Comparison of ENCODE assay signal across 1 cellular context in the genomic region with DNA sequence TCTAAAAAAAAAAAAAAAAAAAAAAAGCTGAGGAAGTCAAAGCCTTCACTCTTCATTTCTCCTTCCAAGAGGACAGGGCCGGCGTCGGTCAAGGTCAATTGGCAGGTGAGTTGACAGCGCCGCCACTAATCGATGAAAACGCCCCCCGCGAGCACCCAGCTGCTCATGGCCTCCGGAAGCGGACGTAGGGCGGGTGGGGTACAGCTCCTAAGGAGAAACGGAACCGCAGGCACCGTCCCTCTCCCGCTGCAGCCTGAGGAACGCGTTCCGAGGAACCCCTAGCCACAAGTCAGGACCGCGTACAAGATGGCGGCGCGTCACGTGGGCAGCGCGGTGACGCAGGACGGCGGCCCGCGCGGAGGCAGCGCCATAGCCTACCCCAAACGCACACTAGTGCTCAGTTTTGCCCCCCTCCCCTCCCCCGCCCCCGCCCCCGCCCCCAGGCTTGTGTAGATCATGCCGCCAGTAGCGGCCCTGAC.
A peak's percentile ranks its signal among the peaks of the same experiment; 100 is the strongest.
TF ChIP-seq lines count a peak whose summit lies in the region.

A gene (plus strand): TSS at position 465 of the 479 bp plus-strand sequence. CDS start 16,045 bp downstream, outside the sequence.

TF ChIP-seq in HepG2, 621 proteins besides CTCF, POLR2A, EP300 and RAD21 (continued from another document and continues in another):
- TF ChIP-seq, protein P1, sequence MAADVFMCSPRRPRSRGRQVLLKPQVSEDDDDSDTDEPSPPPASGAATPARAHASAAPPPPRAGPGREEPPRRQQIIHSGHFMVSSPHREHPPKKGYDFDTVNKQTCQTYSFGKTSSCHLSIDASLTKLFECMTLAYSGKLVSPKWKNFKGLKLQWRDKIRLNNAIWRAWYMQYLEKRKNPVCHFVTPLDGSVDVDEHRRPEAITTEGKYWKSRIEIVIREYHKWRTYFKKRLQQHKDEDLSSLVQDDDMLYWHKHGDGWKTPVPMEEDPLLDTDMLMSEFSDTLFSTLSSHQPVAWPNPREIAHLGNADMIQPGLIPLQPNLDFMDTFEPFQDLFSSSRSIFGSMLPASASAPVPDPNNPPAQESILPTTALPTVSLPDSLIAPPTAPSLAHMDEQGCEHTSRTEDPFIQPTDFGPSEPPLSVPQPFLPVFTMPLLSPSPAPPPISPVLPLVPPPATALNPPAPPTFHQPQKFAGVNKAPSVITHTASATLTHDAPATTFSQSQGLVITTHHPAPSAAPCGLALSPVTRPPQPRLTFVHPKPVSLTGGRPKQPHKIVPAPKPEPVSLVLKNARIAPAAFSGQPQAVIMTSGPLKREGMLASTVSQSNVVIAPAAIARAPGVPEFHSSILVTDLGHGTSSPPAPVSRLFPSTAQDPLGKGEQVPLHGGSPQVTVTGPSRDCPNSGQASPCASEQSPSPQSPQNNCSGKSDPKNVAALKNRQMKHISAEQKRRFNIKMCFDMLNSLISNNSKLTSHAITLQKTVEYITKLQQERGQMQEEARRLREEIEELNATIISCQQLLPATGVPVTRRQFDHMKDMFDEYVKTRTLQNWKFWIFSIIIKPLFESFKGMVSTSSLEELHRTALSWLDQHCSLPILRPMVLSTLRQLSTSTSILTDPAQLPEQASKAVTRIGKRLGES (CRISPR knock-in tag; IDR thresholded peaks at IDR 0.05; ENCODE audit: borderline replicate concordance), result no peak
- TF ChIP-seq ZZZ3 (CRISPR knock-in tag; IDR thresholded peaks at IDR 0.05; ENCODE audit: borderline replicate concordance) (0 out of 2 replicates have a peak, but pooled peaks have one; percentile 67), ZNF724P (CRISPR knock-in tag; IDR thresholded peaks at IDR 0.05; ENCODE audit: borderline replicate concordance) (peak; percentile 53; the same call in 1 of the 2 replicates), NR2F2 (IDR thresholded peaks at IDR 0.05; ENCODE audit: borderline replicate concordance, low read depth) (no peak; the same call in 1 of the 2 replicates), JUNB (CRISPR knock-in tag; IDR thresholded peaks at IDR 0.05; ENCODE audit: borderline replicate concordance) (no peak), ZNF468 (CRISPR knock-in tag; IDR thresholded peaks at IDR 0.05) (no peak), POLR2AphosphoS5 (IDR thresholded peaks at IDR 0.05; ENCODE audit: low read depth, low read length) (peak; percentile 95), ZBTB1 (CRISPR knock-in tag; IDR thresholded peaks at IDR 0.05; ENCODE audit: borderline replicate concordance) (no peak), ZFP36L1 (CRISPR knock-in tag; IDR thresholded peaks at IDR 0.05) (peak; percentile 70; the same call in 1 of the 2 replicates), ZNF678 (CRISPR knock-in tag; IDR thresholded peaks at IDR 0.05) (0 out of 2 replicates have a peak, but pooled peaks have one; percentile 36), ZSCAN22 (CRISPR knock-in tag; IDR thresholded peaks at IDR 0.05) (no peak), ZNF709 (CRISPR knock-in tag; IDR thresholded peaks at IDR 0.05) (no peak), SMARCE1 (IDR thresholded peaks at IDR 0.05; ENCODE audit: borderline replicate concordance) (no peak), EED (CRISPR knock-in tag; IDR thresholded peaks at IDR 0.05) (0 out of 2 replicates have a peak, but pooled peaks have one; percentile 34), ZNF317 (CRISPR knock-in tag; IDR thresholded peaks at IDR 0.05) (no peak), CEBPB (IDR thresholded peaks at IDR 0.05; ENCODE audit: borderline replicate concordance, low read depth, low read length) (no peak), ZSCAN29 (CRISPR knock-in tag; conservative IDR thresholded peaks at IDR 0.05) (0 out of 2 replicates have a peak, but pooled peaks have one; percentile 25), ZNF552 (CRISPR knock-in tag; IDR thresholded peaks at IDR 0.05; ENCODE audit: borderline replicate concordance) (0 out of 2 replicates have a peak, but pooled peaks have one; percentile 70), ZNF432 (CRISPR knock-in tag; IDR thresholded peaks at IDR 0.05; ENCODE audit: borderline replicate concordance) (no peak), ZFP41 (CRISPR knock-in tag; IDR thresholded peaks at IDR 0.05; ENCODE audit: borderline replicate concordance) (no peak), PTBP1 (IDR thresholded peaks at IDR 0.05; ENCODE audit: low read depth, low read length, poor library complexity, severe bottlenecking) (no peak), MED1 (CRISPR knock-in tag; IDR thresholded peaks at IDR 0.05) (peak; percentile 35), ZNF781 (CRISPR knock-in tag; IDR thresholded peaks at IDR 0.05; ENCODE audit: borderline replicate concordance, not compliant biosample characterization) (no peak), ZNF33A (CRISPR knock-in tag; IDR thresholded peaks at IDR 0.05; ENCODE audit: borderline replicate concordance) (no peak), ZMYM3 (CRISPR knock-in tag; IDR thresholded peaks at IDR 0.05) (no peak; the same call in 1 of the 2 replicates), ZNF605 (CRISPR knock-in tag; IDR thresholded peaks at IDR 0.05) (0 out of 2 replicates have a peak, but pooled peaks have one; percentile 52)
- TF ChIP-seq, protein P2, sequence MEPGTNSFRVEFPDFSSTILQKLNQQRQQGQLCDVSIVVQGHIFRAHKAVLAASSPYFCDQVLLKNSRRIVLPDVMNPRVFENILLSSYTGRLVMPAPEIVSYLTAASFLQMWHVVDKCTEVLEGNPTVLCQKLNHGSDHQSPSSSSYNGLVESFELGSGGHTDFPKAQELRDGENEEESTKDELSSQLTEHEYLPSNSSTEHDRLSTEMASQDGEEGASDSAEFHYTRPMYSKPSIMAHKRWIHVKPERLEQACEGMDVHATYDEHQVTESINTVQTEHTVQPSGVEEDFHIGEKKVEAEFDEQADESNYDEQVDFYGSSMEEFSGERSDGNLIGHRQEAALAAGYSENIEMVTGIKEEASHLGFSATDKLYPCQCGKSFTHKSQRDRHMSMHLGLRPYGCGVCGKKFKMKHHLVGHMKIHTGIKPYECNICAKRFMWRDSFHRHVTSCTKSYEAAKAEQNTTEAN (CRISPR knock-in tag; conservative IDR thresholded peaks at IDR 0.05), result no peak
- TF ChIP-seq, protein P3, sequence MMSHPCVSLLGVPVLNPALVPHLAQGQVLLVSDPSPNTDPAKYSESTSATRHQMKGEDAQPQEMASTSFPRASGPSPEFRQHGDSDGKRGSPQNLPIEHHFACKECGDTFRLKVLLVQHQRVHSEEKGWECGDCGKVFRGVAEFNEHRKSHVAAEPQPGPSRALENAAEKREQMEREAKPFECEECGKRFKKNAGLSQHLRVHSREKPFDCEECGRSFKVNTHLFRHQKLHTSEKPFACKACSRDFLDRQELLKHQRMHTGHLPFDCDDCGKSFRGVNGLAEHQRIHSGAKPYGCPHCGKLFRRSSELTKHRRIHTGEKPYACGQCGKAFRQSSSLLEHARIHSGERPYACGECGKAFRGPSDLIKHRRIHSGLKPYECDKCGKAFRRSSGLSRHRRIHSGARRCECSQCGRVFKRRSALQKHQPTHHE (CRISPR knock-in tag; IDR thresholded peaks at IDR 0.05; ENCODE audit: borderline replicate concordance), result no peak
- TF ChIP-seq, protein P4, sequence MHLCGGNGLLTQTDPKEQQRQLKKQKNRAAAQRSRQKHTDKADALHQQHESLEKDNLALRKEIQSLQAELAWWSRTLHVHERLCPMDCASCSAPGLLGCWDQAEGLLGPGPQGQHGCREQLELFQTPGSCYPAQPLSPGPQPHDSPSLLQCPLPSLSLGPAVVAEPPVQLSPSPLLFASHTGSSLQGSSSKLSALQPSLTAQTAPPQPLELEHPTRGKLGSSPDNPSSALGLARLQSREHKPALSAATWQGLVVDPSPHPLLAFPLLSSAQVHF (CRISPR knock-in tag; IDR thresholded peaks at IDR 0.05), result no peak
- TF ChIP-seq, protein P5, sequence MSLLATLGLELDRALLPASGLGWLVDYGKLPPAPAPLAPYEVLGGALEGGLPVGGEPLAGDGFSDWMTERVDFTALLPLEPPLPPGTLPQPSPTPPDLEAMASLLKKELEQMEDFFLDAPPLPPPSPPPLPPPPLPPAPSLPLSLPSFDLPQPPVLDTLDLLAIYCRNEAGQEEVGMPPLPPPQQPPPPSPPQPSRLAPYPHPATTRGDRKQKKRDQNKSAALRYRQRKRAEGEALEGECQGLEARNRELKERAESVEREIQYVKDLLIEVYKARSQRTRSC (CRISPR knock-in tag; IDR thresholded peaks at IDR 0.05; ENCODE audit: low read depth), result no peak
- TF ChIP-seq, protein P6, sequence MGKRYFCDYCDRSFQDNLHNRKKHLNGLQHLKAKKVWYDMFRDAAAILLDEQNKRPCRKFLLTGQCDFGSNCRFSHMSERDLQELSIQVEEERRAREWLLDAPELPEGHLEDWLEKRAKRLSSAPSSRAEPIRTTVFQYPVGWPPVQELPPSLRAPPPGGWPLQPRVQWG (CRISPR knock-in tag; IDR thresholded peaks at IDR 0.05; ENCODE audit: borderline replicate concordance, low read depth), result no peak
- TF ChIP-seq, protein P7, sequence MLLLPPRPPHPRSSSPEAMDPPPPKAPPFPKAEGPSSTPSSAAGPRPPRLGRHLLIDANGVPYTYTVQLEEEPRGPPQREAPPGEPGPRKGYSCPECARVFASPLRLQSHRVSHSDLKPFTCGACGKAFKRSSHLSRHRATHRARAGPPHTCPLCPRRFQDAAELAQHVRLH (CRISPR knock-in tag; IDR thresholded peaks at IDR 0.05; ENCODE audit: borderline replicate concordance, low read depth), result no peak; the same call in 1 of the 2 replicates
- TF ChIP-seq, protein P8, sequence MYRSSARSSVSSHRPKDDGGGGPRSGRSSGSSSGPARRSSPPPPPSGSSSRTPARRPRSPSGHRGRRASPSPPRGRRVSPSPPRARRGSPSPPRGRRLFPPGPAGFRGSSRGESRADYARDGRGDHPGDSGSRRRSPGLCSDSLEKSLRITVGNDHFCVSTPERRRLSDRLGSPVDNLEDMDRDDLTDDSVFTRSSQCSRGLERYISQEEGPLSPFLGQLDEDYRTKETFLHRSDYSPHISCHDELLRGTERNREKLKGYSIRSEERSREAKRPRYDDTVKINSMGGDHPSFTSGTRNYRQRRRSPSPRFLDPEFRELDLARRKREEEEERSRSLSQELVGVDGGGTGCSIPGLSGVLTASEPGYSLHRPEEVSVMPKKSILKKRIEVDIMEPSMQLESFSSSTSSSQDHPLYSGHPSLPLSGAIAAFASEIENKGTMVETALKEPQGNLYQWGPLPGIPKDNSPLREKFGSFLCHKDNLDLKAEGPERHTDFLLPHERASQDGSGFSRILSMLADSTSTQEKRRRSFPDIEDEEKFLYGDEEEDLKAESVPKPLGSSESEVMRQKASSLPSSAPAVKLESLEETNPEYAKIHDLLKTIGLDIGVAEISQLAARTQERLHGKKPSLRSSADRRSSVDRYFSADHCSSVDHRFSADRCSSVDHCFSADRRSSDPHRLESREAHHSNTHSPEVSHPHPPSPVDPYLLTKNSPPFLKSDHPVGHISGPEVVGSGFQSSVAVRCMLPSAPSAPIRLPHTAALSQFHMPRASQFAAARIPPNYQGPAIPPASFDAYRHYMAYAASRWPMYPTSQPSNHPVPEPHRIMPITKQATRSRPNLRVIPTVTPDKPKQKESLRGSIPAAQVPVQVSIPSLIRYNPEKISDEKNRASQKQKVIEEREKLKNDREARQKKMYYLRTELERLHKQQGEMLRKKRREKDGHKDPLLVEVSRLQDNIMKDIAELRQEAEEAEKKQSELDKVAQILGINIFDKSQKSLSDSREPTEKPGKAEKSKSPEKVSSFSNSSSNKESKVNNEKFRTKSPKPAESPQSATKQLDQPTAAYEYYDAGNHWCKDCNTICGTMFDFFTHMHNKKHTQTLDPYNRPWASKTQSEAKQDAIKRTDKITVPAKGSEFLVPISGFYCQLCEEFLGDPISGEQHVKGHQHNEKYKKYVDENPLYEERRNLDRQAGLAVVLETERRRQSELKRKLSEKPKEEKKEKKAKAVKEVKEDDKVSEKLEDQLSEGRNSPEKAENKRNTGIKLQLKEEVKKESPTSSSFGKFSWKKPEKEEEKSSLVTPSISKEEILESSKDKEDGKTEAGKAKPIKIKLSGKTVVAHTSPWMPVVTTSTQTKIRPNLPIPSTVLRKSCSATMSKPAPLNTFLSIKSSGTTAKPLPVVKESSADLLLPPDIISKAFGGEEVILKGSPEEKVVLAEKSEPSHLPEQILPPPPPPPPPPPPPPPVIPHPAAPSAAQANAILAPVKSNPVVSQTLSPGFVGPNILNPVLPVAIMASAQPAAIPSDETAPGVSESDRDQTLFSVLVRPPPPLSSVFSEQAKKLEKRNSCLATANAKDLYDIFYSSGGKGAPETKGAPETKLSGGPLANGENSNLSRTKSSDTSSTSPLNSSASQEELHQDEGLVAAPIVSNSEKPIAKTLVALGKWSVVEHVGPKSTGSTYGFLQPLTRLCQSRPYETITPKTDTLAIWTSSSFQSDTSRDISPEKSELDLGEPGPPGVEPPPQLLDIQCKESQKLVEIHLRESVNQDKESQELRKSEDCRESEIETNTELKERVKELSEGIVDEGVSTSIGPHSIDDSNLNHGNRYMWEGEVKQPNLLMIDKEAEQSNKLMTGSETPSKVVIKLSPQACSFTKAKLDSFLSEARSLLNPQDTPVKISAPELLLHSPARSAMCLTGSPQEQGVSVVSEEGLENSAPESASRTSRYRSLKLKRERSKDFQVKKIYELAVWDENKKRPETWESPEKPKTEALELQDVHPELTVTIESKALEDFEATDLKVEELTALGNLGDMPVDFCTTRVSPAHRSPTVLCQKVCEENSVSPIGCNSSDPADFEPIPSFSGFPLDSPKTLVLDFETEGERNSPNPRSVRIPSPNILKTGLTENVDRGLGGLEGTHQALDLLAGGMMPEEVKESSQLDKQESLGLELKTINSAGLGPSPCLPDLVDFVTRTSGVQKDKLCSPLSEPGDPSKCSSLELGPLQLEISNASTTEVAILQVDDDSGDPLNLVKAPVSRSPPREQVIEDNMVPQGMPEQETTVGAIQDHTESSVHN (CRISPR knock-in tag; IDR thresholded peaks at IDR 0.05), result no peak
- TF ChIP-seq, protein P9, sequence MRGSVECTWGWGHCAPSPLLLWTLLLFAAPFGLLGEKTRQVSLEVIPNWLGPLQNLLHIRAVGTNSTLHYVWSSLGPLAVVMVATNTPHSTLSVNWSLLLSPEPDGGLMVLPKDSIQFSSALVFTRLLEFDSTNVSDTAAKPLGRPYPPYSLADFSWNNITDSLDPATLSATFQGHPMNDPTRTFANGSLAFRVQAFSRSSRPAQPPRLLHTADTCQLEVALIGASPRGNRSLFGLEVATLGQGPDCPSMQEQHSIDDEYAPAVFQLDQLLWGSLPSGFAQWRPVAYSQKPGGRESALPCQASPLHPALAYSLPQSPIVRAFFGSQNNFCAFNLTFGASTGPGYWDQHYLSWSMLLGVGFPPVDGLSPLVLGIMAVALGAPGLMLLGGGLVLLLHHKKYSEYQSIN (CRISPR knock-in tag; IDR thresholded peaks at IDR 0.05; ENCODE audit: borderline replicate concordance), result no peak
